Comparison of ENCODE assay signal across 1 cellular context in the genomic region with DNA sequence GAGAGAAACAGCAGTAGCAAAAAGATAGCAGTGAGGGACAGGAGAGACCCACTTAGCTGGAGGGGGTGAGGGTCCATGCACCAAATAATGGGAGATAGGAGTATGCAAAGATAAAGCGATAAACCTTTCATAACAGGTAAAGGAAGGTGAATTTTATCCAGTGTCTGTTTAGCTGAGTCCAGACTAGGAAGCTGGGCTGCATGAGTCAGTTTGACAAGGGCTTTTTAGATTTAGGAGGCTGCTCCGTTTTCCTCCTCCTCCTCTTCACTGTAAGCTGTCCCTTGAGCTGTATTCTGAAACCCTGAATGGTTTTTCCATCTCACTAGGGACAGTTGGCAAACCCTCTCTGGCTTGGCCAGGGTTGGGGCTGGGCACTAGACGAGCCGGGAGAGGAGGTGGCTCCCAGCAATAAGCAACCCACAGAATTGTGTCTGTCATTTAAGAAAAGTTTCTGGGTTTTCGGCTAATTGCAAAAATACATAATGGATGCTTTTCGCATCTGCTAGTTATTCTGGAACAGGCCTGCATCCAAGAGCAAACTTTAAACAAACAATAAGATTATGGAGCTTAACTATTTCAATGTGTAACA.
TF ChIP-seq lines count a peak whose summit lies in the region.

No MANE protein-coding gene starts in this region.

TF ChIP-seq in HepG2, 621 proteins besides CTCF, POLR2A, EP300 and RAD21:
- TF ChIP-seq ZFP90 (CRISPR knock-in tag; IDR thresholded peaks at IDR 0.05; ENCODE audit: borderline replicate concordance) (no peak), ZFX (CRISPR knock-in tag; IDR thresholded peaks at IDR 0.05; ENCODE audit: low read depth) (no peak), IRF2 (CRISPR knock-in tag; IDR thresholded peaks at IDR 0.05) (no peak), FOXA3 (CRISPR knock-in tag; IDR thresholded peaks at IDR 0.05) (no peak), THYN1 (CRISPR knock-in tag; IDR thresholded peaks at IDR 0.05; ENCODE audit: borderline replicate concordance, low read depth) (no peak), ELF4 (CRISPR knock-in tag; IDR thresholded peaks at IDR 0.05; ENCODE audit: borderline replicate concordance) (no peak), PPARG (CRISPR knock-in tag; conservative IDR thresholded peaks at IDR 0.05) (no peak), ZNF629 (CRISPR knock-in tag; conservative IDR thresholded peaks at IDR 0.05) (no peak), ZNF367 (CRISPR knock-in tag; IDR thresholded peaks at IDR 0.05; ENCODE audit: borderline replicate concordance) (no peak), PHF5A (CRISPR knock-in tag; IDR thresholded peaks at IDR 0.05; ENCODE audit: low read depth, unreplicated experiment) (no peak)
- TF ChIP-seq, protein P1, sequence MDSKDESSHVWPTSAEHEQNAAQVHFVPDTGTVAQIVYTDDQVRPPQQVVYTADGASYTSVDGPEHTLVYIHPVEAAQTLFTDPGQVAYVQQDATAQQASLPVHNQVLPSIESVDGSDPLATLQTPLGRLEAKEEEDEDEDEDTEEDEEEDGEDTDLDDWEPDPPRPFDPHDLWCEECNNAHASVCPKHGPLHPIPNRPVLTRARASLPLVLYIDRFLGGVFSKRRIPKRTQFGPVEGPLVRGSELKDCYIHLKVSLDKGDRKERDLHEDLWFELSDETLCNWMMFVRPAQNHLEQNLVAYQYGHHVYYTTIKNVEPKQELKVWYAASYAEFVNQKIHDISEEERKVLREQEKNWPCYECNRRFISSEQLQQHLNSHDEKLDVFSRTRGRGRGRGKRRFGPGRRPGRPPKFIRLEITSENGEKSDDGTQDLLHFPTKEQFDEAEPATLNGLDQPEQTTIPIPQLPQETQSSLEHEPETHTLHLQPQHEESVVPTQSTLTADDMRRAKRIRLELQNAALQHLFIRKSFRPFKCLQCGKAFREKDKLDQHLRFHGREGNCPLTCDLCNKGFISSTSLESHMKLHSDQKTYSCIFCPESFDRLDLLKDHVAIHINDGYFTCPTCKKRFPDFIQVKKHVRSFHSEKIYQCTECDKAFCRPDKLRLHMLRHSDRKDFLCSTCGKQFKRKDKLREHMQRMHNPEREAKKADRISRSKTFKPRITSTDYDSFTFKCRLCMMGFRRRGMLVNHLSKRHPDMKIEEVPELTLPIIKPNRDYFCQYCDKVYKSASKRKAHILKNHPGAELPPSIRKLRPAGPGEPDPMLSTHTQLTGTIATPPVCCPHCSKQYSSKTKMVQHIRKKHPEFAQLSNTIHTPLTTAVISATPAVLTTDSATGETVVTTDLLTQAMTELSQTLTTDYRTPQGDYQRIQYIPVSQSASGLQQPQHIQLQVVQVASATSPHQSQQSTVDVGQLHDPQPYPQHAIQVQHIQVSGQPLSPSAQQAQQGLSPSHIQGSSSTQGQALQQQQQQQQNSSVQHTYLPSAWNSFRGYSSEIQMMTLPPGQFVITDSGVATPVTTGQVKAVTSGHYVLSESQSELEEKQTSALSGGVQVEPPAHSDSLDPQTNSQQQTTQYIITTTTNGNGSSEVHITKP (CRISPR knock-in tag; IDR thresholded peaks at IDR 0.05; ENCODE audit: low read depth): no peak
